10 cellular contexts compared by ENCODE assay signal in genomic region chr5:57598756-57599155, GRCh38.
DNase-seq lines count a peak whose midpoint lies in the region; FAIRE-seq and TF ChIP-seq lines count a peak whose summit lies in the region.
"Had no signal": no experiment of that assay in that cellular context is flagged by ENCODE, and none has a peak within 500 bp of the region (broad histone marks: within the 10 kb centered on the region; RNA-seq: fewer than 3 reads in every experiment).

No MANE protein-coding gene starts in this region.

- H3K27me3 ChIP-seq in adipocyte (replicated peaks; ENCODE audit: control insufficient read depth, insufficient read depth, low read length) (peaks cover 3% of the 10 kb centered on the region), prostate gland (replicated peaks; ENCODE audit: insufficient read depth) (no peaks in the 10 kb centered on the region)
- H3K27me3 ChIP-seq: adrenal gland had no signal

- DNase-seq in AG20443 (ENCODE audit: low spot score) (peak; percentile 71), HCEC 1CT (peak; percentile 37), adipocyte (ENCODE audit: low read depth) (peak; percentile 53), kidney glomerular epithelial cell (lab: John Stamatoyannopoulos, UW) (peak; percentile 49), prostate gland (ENCODE audit: low spot score) (no peak), D721Med (ENCODE audit: insufficient read length, low spot score) (no peak), iPS-NIHi7 (ENCODE audit: extremely low spot score) (no peak)
- DNase-seq in activated CD8-positive, alpha-beta memory T cell treated with anti-CD3 and anti-CD28 coated beads for 24 hours, result no peak
- DNase-seq: adrenal gland had no signal

- no peak for FAIRE-seq in D721Med (lab: Jason Lieb, UNC)

- no peak for TF ChIP-seq POLR2A in prostate gland (IDR thresholded peaks at IDR 0.05)

- H3K27ac ChIP-seq in prostate gland, result no peak overlapping the region
- H3K27ac ChIP-seq: adrenal gland, VCaP had no signal

- TF ChIP-seq CTCF in prostate gland (IDR thresholded peaks at IDR 0.05) (no peak), D721Med (IDR thresholded peaks at IDR 0.05; ENCODE audit: insufficient read depth, missing control alignments) (no peak)

- H3K4me1 ChIP-seq in adipocyte (ENCODE audit: control insufficient read depth, insufficient read depth, low read length), result no peaks in the 10 kb centered on the region
- H3K4me1 ChIP-seq in prostate gland (replicated peaks), result no peaks in the 10 kb centered on the region
- H3K4me1 ChIP-seq: adrenal gland had no signal

- WGBS in prostate gland, result 69% methylated on average over 3 of the region's 3 CpGs

- H3K36me3 ChIP-seq in adipocyte (ENCODE audit: control insufficient read depth, insufficient read depth, low read length, severe bottlenecking), result no peaks in the 10 kb centered on the region
- H3K36me3 ChIP-seq in prostate gland, result no peaks in the 10 kb centered on the region
- H3K36me3 ChIP-seq: adrenal gland had no signal

- intact Hi-C loops in prostate gland (cut with DNase I), result no loop called here

- H3K9ac ChIP-seq in adipocyte (ENCODE audit: low read length), result no peak overlapping the region

- H3K9me3 ChIP-seq in adipocyte (ENCODE audit: control insufficient read depth, low read length) (no peaks in the 10 kb centered on the region), prostate gland (no peaks in the 10 kb centered on the region)
- H3K9me3 ChIP-seq: adrenal gland had no signal

- H3K4me3 ChIP-seq in adipocyte (ENCODE audit: low read length) (no peak overlapping the region), prostate gland (no peak overlapping the region)
- H3K4me3 ChIP-seq: adrenal gland had no signal

Comparison
In these comparisons a context has a peak if more than half of its experiments do, and no peak if none do; other contexts are left out.
1. DNase-seq: peak in AG20443 (single experiment), HCEC 1CT (single experiment), adipocyte (single experiment) and kidney glomerular epithelial cell (single experiment); none in prostate gland (single experiment), D721Med (single experiment), activated CD8-positive, alpha-beta memory T cell treated with anti-CD3 and anti-CD28 coated beads for 24 hours (single experiment) and iPS-NIHi7 (single experiment).